Comparison of ENCODE assay signal across 8 cellular contexts in the genomic region with DNA sequence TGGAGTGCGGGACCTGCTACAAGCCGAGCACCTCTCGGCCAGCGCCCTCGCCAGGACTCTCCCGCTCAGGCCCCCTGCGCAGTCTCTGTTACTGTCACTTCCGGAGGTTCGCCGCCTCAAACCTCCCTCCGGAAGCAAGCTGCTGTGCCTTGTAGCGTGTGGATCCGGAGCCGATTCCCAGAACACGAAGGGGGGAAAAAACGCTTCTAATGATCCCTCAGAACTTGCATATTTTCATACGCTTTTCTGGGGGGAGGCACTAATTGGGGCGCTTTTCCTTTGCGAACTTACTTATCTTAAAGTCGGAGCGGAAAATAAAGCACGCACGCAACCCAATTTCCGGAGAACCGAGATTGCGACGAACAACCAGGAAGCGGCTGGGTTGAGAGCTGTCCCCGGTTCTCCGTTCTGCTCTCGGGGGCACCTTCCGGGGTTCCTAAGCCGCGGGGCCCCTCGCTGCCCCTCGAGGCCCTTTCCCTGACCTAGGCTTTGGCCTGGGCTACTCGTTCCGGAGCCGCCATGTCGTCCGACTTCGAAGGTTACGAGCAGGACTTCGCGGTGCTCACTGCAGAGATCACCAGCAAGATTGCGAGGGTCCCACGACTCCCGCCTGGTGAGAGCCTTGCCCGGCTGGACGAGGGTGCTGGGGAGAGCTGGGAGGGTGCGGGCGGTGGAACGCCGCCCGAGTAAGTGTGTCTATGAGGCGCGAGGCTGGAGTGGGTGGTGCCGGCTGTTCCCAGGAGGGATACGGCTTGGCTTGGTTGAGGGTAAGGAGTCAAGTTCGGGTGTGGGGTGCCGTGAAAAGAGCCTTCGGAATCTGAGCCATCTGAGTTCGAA. TPM values are rescaled to one million over a fixed set of nuclear protein-coding genes. Genes with fewer than 3 reads are reported as not detected.
DNase-seq lines count a peak whose midpoint lies in the region; TF ChIP-seq lines count a peak whose summit lies in the region.

A gene (plus strand): TSS at position 361 of the 837 bp plus-strand sequence. CDS start 159 bp downstream, at position 520.
A gene with protein sequence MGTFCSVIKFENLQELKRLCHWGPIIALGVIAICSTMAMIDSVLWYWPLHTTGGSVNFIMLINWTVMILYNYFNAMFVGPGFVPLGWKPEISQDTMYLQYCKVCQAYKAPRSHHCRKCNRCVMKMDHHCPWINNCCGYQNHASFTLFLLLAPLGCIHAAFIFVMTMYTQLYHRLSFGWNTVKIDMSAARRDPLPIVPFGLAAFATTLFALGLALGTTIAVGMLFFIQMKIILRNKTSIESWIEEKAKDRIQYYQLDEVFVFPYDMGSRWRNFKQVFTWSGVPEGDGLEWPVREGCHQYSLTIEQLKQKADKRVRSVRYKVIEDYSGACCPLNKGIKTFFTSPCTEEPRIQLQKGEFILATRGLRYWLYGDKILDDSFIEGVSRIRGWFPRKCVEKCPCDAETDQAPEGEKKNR (minus strand): TSS at position 60 of the 837 bp plus-strand sequence. CDS start 1,478 bp downstream, outside the sequence.

- peak within 1 kb of the TSS; percentile 96 for H3K9ac ChIP-seq in SU-DHL-6 (ENCODE audit: low read length)

- peak; percentile 12 for TF ChIP-seq CTCF in HFF-Myc (IDR thresholded peaks at IDR 0.05; ENCODE audit: low read depth, low read length, missing control alignments)
- no peak for TF ChIP-seq CTCF in SU-DHL-6 (IDR thresholded peaks at IDR 0.05; ENCODE audit: insufficient read depth, low read length, poor library complexity, severe bottlenecking)
- peak; percentile 45 for TF ChIP-seq CTCF in cardiac muscle cell (IDR thresholded peaks at IDR 0.05; ENCODE audit: low read depth, low read length)
- TF ChIP-seq CTCF in type B pancreatic cell (conservative IDR thresholded peaks at IDR 0.05), result peak; percentile 31

- DNase-seq in HFF-Myc (ENCODE audit: extremely low read depth, low read depth), result peak; percentile 49
- DNase-seq in MV-4-11 (lab: John Stamatoyannopoulos, UW), result peak; percentile 70
- DNase-seq in activated naive CD8-positive, alpha-beta T cell treated with anti-CD3 and anti-CD28 coated beads, Interleukin-2, amount 50 U/mL, for 16 hours (ENCODE audit: low read depth, low spot score), result peak; percentile 66
- peak; percentile 88 to 89 for DNase-seq in cardiac muscle cell (ENCODE audit: low read depth in 1 of 2, low spot score in 1 of 2)
- DNase-seq in pons (ENCODE audit: low spot score), result peak; percentile 79
- peak; percentile 83 for DNase-seq in type B pancreatic cell (ENCODE audit: extremely low spot score, unreplicated experiment)

- H3K36me3 ChIP-seq in SU-DHL-6 (ENCODE audit: low read length) (peaks cover 19% of the 10 kb centered on the region; the same call in 1 of the 2 replicates), cardiac muscle cell (peaks cover 19% of the 10 kb centered on the region)

- no peaks in the 10 kb centered on the region for H3K27me3 Mint-ChIP-seq in type B pancreatic cell

- H3K27ac Mint-ChIP-seq in type B pancreatic cell, result peak within 1 kb of the TSS; percentile 91

- 0 out of 2 replicates have a peak, but pooled peaks cover 3% of the 10 kb centered on the region for H3F3A ChIP-seq in SU-DHL-6 (ENCODE audit: insufficient read depth)

- H3K9me3 ChIP-seq in SU-DHL-6 (ENCODE audit: insufficient read depth, low read length) (no peaks in the 10 kb centered on the region), cardiac muscle cell (ENCODE audit: low read depth) (no peaks in the 10 kb centered on the region)

- H4K20me1 ChIP-seq in SU-DHL-6 (ENCODE audit: low read depth, low read length), result no peaks in the 10 kb centered on the region

- no peaks in the 10 kb centered on the region for H3K27me3 ChIP-seq in SU-DHL-6 (ENCODE audit: low read length)
- H3K27me3 ChIP-seq in cardiac muscle cell, result no peaks in the 10 kb centered on the region

- no peaks in the 10 kb centered on the region for H3K9me3 Mint-ChIP-seq in type B pancreatic cell

- peak within 1 kb of the TSS; percentile 69 for H3K4me2 ChIP-seq in SU-DHL-6 (ENCODE audit: low read depth, low read length, poor library complexity, severe bottlenecking)

- H3K79me2 ChIP-seq in SU-DHL-6 (ENCODE audit: insufficient read depth, low read length), result peaks cover 76% of the 10 kb centered on the region

- H3K36me3 Mint-ChIP-seq in type B pancreatic cell, result peaks cover 10% of the 10 kb centered on the region

- H3K4me1 ChIP-seq in cardiac muscle cell (ENCODE audit: low read depth), result peaks cover 9% of the 10 kb centered on the region

- no peaks in the 10 kb centered on the region for H3K9me2 ChIP-seq in SU-DHL-6 (replicated peaks; ENCODE audit: insufficient read depth, low read length)

- TF ChIP-seq POLR2A in GM10847 (IDR thresholded peaks at IDR 0.05; ENCODE audit: extremely low read depth, insufficient read length), result peak; percentile 87

- H3K4me3 Mint-ChIP-seq in type B pancreatic cell, result peak within 1 kb of the TSS; percentile 96

- H3K4me3 ChIP-seq in HFF-Myc (replicated peaks; ENCODE audit: low read depth, low read length) (peak within 1 kb of the TSS; percentile 100), SU-DHL-6 (ENCODE audit: insufficient read depth, low read length, poor library complexity, severe bottlenecking) (peak within 1 kb of the TSS; percentile 97), cardiac muscle cell (peak within 1 kb of the TSS; percentile 82)

- peaks cover 7% of the 10 kb centered on the region for H3K4me1 Mint-ChIP-seq in type B pancreatic cell (ENCODE audit: unreplicated experiment)

- H2AFZ ChIP-seq in SU-DHL-6 (ENCODE audit: low read depth, low read length, severe bottlenecking), result peak within 1 kb of the TSS; percentile 81

- H3K27ac ChIP-seq in SU-DHL-6 (ENCODE audit: low read depth, low read length) (peak within 1 kb of the TSS; percentile 72), cardiac muscle cell (peak within 1 kb of the TSS; percentile 99)

RNA-seq across cellular contexts. Expression of the first gene that starts in this region (rescaled TPM):
- total RNA-seq in cardiac muscle cell (28.1 and 33.1 TPM in 2 replicates), type B pancreatic cell (ENCODE audit: low replicate concordance) (27.0 and 32.6 TPM in 2 replicates)
- 18.5 and 19.3 TPM in 2 replicates for polyA plus RNA-seq in cardiac muscle cell

RNA-seq across cellular contexts. Expression of the second gene that starts in this region (rescaled TPM):
- total RNA-seq in cardiac muscle cell, result 12.1 and 21.0 TPM in 2 replicates
- polyA plus RNA-seq in cardiac muscle cell, result 26.1 and 37.4 TPM in 2 replicates
- 29.8 and 42.2 TPM in 2 replicates for total RNA-seq in type B pancreatic cell (ENCODE audit: low replicate concordance)

Comparison
In these comparisons a context has a peak if more than half of its experiments do, and no peak if none do; other contexts are left out.
1. Peak in every context shown above with its lines: DNase-seq, H3K4me3 ChIP-seq and H3K27ac ChIP-seq.